8 cellular contexts compared by ENCODE assay signal in genomic region chr17:35568561-35568960, GRCh38. TPM values are rescaled to one million over a fixed set of nuclear protein-coding genes. Genes with fewer than 3 reads are reported as not detected.
DNase-seq lines count a peak whose midpoint lies in the region; ATAC-seq, FAIRE-seq and TF ChIP-seq lines count a peak whose summit lies in the region.

No MANE protein-coding gene starts in this region.

- POLR2A ChIA-PET in HepG2 (lab: Yijun Ruan, JAX), result interaction anchor here (0.7 to 4.4 kb wide), 4 partner anchors 9 to 240 kb away, joined by 3 to 65 read pairs (median 6); partner anchors contain the start of genes AP2B1, PEX12 and TAF15

- TF ChIP-seq RAD21 in HepG2 (CRISPR knock-in tag; IDR thresholded peaks at IDR 0.05), result no peak

- H3K4me1 ChIP-seq in body of pancreas (peaks cover 21% of the 10 kb centered on the region), HepG2 (ENCODE audit: insufficient read depth, low read length) (peaks cover 27% of the 10 kb centered on the region)

- H3K4me2 ChIP-seq in HepG2 (ENCODE audit: low read depth, low read length), result peak overlapping the region; percentile 91

- intact Hi-C loops in body of pancreas (cut with DNase I), result no loop called here
- intact Hi-C loops in HepG2 (cut with micrococcal nuclease; ENCODE audit: unreplicated experiment), result no loop called here

- peaks cover 8 to 19% of the 10 kb centered on the region in 2 donors for H3K36me3 Mint-ChIP-seq in stimulated activated naive B cell treated with anti-CD40 and anti-IgM and Interleukin-4, amounts not matched to agents 10 μg/mL and 1 μg/mL and 100 μg/mL, for 72 hours

- 15 to 21% methylated on average over 15 of the region's 15 CpGs for WGBS in body of pancreas, 2 donors
- 14% methylated on average over 15 of the region's 15 CpGs for WGBS in HepG2 (ENCODE audit: low lambda C conversion rate)

- no TSS peak for BruUV-seq in HepG2 (replicated peaks; lab: Mats Ljungman, UMichigan)

- H3K27ac ChIP-seq in body of pancreas, result peak overlapping the region in 3 of 4 donors; percentile 56 to 82 (median 78)
- H3K27ac ChIP-seq in HepG2 (ENCODE audit: extremely low read length, insufficient read depth, low read length), result peak overlapping the region; percentile 83

- H2AFZ ChIP-seq in HepG2 (ENCODE audit: low read length), result peak overlapping the region; percentile 86

- TF ChIP-seq POLR2A in body of pancreas (IDR thresholded peaks at IDR 0.05) (no peak), HepG2 (IDR thresholded peaks at IDR 0.05; ENCODE audit: insufficient read depth in 1 of 2, low read depth in 2 of 2, low read length in 2 of 2) (no peak)

- no peaks in the 10 kb centered on the region for H3K9me3 Mint-ChIP-seq in stimulated activated naive B cell treated with anti-CD40 and anti-IgM and Interleukin-4, amounts not matched to agents 10 μg/mL and 1 μg/mL and 100 μg/mL, for 72 hours

- no peak for TF ChIP-seq CTCF in body of pancreas (IDR thresholded peaks at IDR 0.05)
- no peak for TF ChIP-seq CTCF in HepG2 (CRISPR knock-in tag; IDR thresholded peaks at IDR 0.05)

- H3K27ac Mint-ChIP-seq in stimulated activated naive B cell treated with anti-CD40 and anti-IgM and Interleukin-4, amounts not matched to agents 10 μg/mL and 1 μg/mL and 100 μg/mL, for 72 hours, result peak overlapping the region; percentile 98

- TF ChIP-seq EP300 in HepG2 (IDR thresholded peaks at IDR 0.05; ENCODE audit: low read depth in 2 of 2, low read length in 2 of 2) (no peak), HepG2 (CRISPR knock-in tag; IDR thresholded peaks at IDR 0.05; ENCODE audit: borderline replicate concordance) (no peak)

- H3K4me1 Mint-ChIP-seq in stimulated activated naive B cell treated with anti-CD40 and anti-IgM and Interleukin-4, amounts not matched to agents 10 μg/mL and 1 μg/mL and 100 μg/mL, for 72 hours, result peaks cover 20 to 40% of the 10 kb centered on the region in 2 donors

- no peaks in the 10 kb centered on the region for H3K36me3 ChIP-seq in body of pancreas (replicated peaks in 1 of 2; ENCODE audit: insufficient read depth in 1 of 2, low read depth in 2 of 2)
- H3K36me3 ChIP-seq in HepG2 (replicated peaks in 1 of 2; ENCODE audit: control insufficient read depth in 1 of 2, insufficient read depth in 2 of 2, low read length in 2 of 2), result no peaks in the 10 kb centered on the region; a peak in 1 of 5 replicates

- no peak for FAIRE-seq in HepG2 (lab: Jason Lieb, UNC)

- CTCF ChIA-PET in HepG2 (lab: Yijun Ruan, JAX; ENCODE audit: low intra/inter-chr PET ratio, low total read pairs), result no interaction called here

- no peaks in the 10 kb centered on the region for H4K20me1 ChIP-seq in HepG2 (ENCODE audit: insufficient read depth, low read length)

- no peaks in the 10 kb centered on the region for H3K27me3 Mint-ChIP-seq in stimulated activated naive B cell treated with anti-CD40 and anti-IgM and Interleukin-4, amounts not matched to agents 10 μg/mL and 1 μg/mL and 100 μg/mL, for 72 hours

- H3K4me3 ChIP-seq in body of pancreas (peak overlapping the region in 1 of 2 donors; percentile 35), HepG2 (replicated peaks in 1 of 3; ENCODE audit: insufficient read depth in 1 of 3, low read depth in 2 of 3, low read length in 3 of 3) (peak overlapping the region; percentile 86 to 95 (median 92))

- DNase-seq in NCI-H524 (lab: John Stamatoyannopoulos, UW) (peak; percentile 18 to 41), NCI-H524 treated with DMSO at 0.1 percent for 48 hours (lab: John Stamatoyannopoulos, UW) (no peak), RKO (ENCODE audit: low spot score) (peak; percentile 88), body of pancreas (peak in 3 of 4 donors; percentile 20 to 25 (median 23)), HepG2 (ENCODE audit: low spot score) (peak; percentile 29), epidermal melanocyte (ENCODE audit: insufficient read length, low spot score) (no peak)
- DNase-seq in stimulated activated naive B cell treated with anti-CD40 and anti-IgM and Interleukin-4, amounts not matched to agents 10 μg/mL and 1 μg/mL and 100 μg/mL, for 72 hours, result no peak

- H3K4me3 Mint-ChIP-seq in stimulated activated naive B cell treated with anti-CD40 and anti-IgM and Interleukin-4, amounts not matched to agents 10 μg/mL and 1 μg/mL and 100 μg/mL, for 72 hours, result peak overlapping the region; percentile 84

- in situ Hi-C loops in HepG2 (cut with HindIII; ENCODE audit: extremely low pct_ligation_motif_present, low pct_unique_long_range_greater_than_20kb), result no loop called here

- no peaks in the 10 kb centered on the region for H3K27me3 ChIP-seq in body of pancreas
- peaks cover 0 to 2% of the 10 kb centered on the region in 2 experiments; a peak in 1 of 5 replicates for H3K27me3 ChIP-seq in HepG2 (ENCODE audit: control insufficient read depth in 1 of 2, insufficient read depth in 2 of 2, low read length in 2 of 2)

- ATAC-seq in body of pancreas (no peak), HepG2 (peak; percentile 73), HG03097 (IDR thresholded peaks at IDR 0.05; ENCODE audit: low FRiP score, unreplicated experiment) (no peak)
- ATAC-seq in stimulated activated naive B cell treated with anti-CD40 and anti-IgM and Interleukin-4, amounts not matched to agents 10 μg/mL and 1 μg/mL and 100 μg/mL, for 72 hours (replicated peaks), result peak; percentile 19 to 29

- H3K9ac ChIP-seq in HepG2 (ENCODE audit: insufficient read depth, low read depth, low read length), result peak overlapping the region; percentile 84

- H3K9me3 ChIP-seq in body of pancreas, result no peaks in the 10 kb centered on the region
- H3K9me3 ChIP-seq in HepG2 (ENCODE audit: low read length), result no peaks in the 10 kb centered on the region

- H3K79me2 ChIP-seq in HepG2 (ENCODE audit: insufficient read depth, low read length), result peaks cover 25% of the 10 kb centered on the region

RNA-seq across cellular contexts. Expression of gene SLFN14, which starts 7.9 kb away (rescaled TPM):
- total RNA-seq in body of pancreas, result not detected
- total RNA-seq in HepG2 (2016; rRNA removed; fragmentation: Illumina TruSeq; extraction: Trizol), result not detected in 2 replicates
- total RNA-seq in HepG2 (2016; cell fraction: cytosol; rRNA removed; fragmentation: Illumina TruSeq; extraction: Trizol; ENCODE audit: low read depth), result not detected in 2 replicates
- not detected in 2 replicates for total RNA-seq in HepG2 (2016; cell fraction: insoluble cytoplasmic fraction; rRNA removed; fragmentation: Illumina TruSeq; extraction: Trizol)
- not detected in 2 replicates for total RNA-seq in HepG2 (2016; cell fraction: membrane; rRNA removed; fragmentation: Illumina TruSeq; extraction: Trizol)
- not detected in 2 replicates for total RNA-seq in HepG2 (2016; cell fraction: nucleus; rRNA removed; fragmentation: Illumina TruSeq; extraction: Trizol)
- polyA plus RNA-seq in HepG2 (2011; rRNA removed), result not detected in 2 replicates
- not detected in 2 replicates for polyA plus RNA-seq in HepG2 (2011; cell fraction: cytosol; rRNA removed)
- not detected in 2 replicates for polyA plus RNA-seq in HepG2 (2011; cell fraction: nucleus; rRNA removed)
- polyA plus RNA-seq in HepG2 (2012), result not detected in 2 replicates
- polyA plus RNA-seq in HepG2 (2016; cell fraction: cytosol; fragmentation: Illumina TruSeq; extraction: Trizol; ENCODE audit: low read depth), result not detected in 2 replicates
- polyA plus RNA-seq in HepG2 (2016; cell fraction: insoluble cytoplasmic fraction; fragmentation: Illumina TruSeq; extraction: Trizol; ENCODE audit: low read depth), result not detected in 2 replicates
- polyA plus RNA-seq in HepG2 (2016; cell fraction: membrane; fragmentation: Illumina TruSeq; extraction: Trizol; ENCODE audit: low read depth), result not detected in 2 replicates
- polyA plus RNA-seq in HepG2 (2016; cell fraction: nucleus; fragmentation: Illumina TruSeq; extraction: Trizol; ENCODE audit: insufficient read depth, low read depth), result not detected in 2 replicates
- not detected in 2 replicates for polyA minus RNA-seq in HepG2 (2011; rRNA and poly(A)+ RNA removed; ENCODE audit: low replicate concordance)
- polyA minus RNA-seq in HepG2 (2011; cell fraction: cytosol; rRNA and poly(A)+ RNA removed), result not detected in 2 replicates
- not detected in 2 replicates for polyA minus RNA-seq in HepG2 (2011; cell fraction: nucleus; rRNA and poly(A)+ RNA removed)

RNA-seq across cellular contexts. Expression of gene PEX12, which starts 9.8 kb away (rescaled TPM):
- total RNA-seq in body of pancreas (1 to 10 TPM; 3.0 to 3.4 TPM), HepG2 (2016; rRNA removed; fragmentation: Illumina TruSeq; extraction: Trizol) (4.3 and 5.1 TPM in 2 replicates)
- 1.0 and 1.1 TPM in 2 replicates for total RNA-seq in HepG2 (2016; cell fraction: cytosol; rRNA removed; fragmentation: Illumina TruSeq; extraction: Trizol; ENCODE audit: low read depth)
- 4.9 and 5.4 TPM in 2 replicates for total RNA-seq in HepG2 (2016; cell fraction: insoluble cytoplasmic fraction; rRNA removed; fragmentation: Illumina TruSeq; extraction: Trizol)
- total RNA-seq in HepG2 (2016; cell fraction: membrane; rRNA removed; fragmentation: Illumina TruSeq; extraction: Trizol), result 3.0 TPM in 2 replicates
- total RNA-seq in HepG2 (2016; cell fraction: nucleus; rRNA removed; fragmentation: Illumina TruSeq; extraction: Trizol), result 4.8 and 5.4 TPM in 2 replicates
- polyA plus RNA-seq in HepG2 (2011; rRNA removed), result 10.5 and 11.9 TPM in 2 replicates
- 8.0 and 10.7 TPM in 2 replicates for polyA plus RNA-seq in HepG2 (2011; cell fraction: cytosol; rRNA removed)
- 2.6 and 4.6 TPM in 2 replicates for polyA plus RNA-seq in HepG2 (2011; cell fraction: nucleus; rRNA removed)
- 6.1 and 7.2 TPM in 2 replicates for polyA plus RNA-seq in HepG2 (2012)
- 0.52 and 0.57 TPM in 2 replicates for polyA plus RNA-seq in HepG2 (2016; cell fraction: cytosol; fragmentation: Illumina TruSeq; extraction: Trizol; ENCODE audit: low read depth)
- 4.6 and 5.5 TPM in 2 replicates for polyA plus RNA-seq in HepG2 (2016; cell fraction: insoluble cytoplasmic fraction; fragmentation: Illumina TruSeq; extraction: Trizol; ENCODE audit: low read depth)
- 1.3 and 1.6 TPM in 2 replicates for polyA plus RNA-seq in HepG2 (2016; cell fraction: membrane; fragmentation: Illumina TruSeq; extraction: Trizol; ENCODE audit: low read depth)
- polyA plus RNA-seq in HepG2 (2016; cell fraction: nucleus; fragmentation: Illumina TruSeq; extraction: Trizol; ENCODE audit: insufficient read depth, low read depth), result 6.0 and 6.5 TPM in 2 replicates
- polyA minus RNA-seq in HepG2 (2011; rRNA and poly(A)+ RNA removed; ENCODE audit: low replicate concordance), result 17.7 and 20.0 TPM in 2 replicates
- polyA minus RNA-seq in HepG2 (2011; cell fraction: cytosol; rRNA and poly(A)+ RNA removed), result 5.1 and 8.0 TPM in 2 replicates
- polyA minus RNA-seq in HepG2 (2011; cell fraction: nucleus; rRNA and poly(A)+ RNA removed), result 5.7 and 6.6 TPM in 2 replicates

RNA-seq across cellular contexts. Expression of gene AP2B1, which starts 18.6 kb away (rescaled TPM):
- total RNA-seq in body of pancreas, result 10 to 100 TPM; 29.3 to 43.6 TPM
- 23.8 and 58.4 TPM in 2 replicates for total RNA-seq in HepG2 (2016; rRNA removed; fragmentation: Illumina TruSeq; extraction: Trizol)
- total RNA-seq in HepG2 (2016; cell fraction: cytosol; rRNA removed; fragmentation: Illumina TruSeq; extraction: Trizol; ENCODE audit: low read depth), result 7.7 and 8.3 TPM in 2 replicates
- total RNA-seq in HepG2 (2016; cell fraction: insoluble cytoplasmic fraction; rRNA removed; fragmentation: Illumina TruSeq; extraction: Trizol), result 21.9 and 55.7 TPM in 2 replicates
- total RNA-seq in HepG2 (2016; cell fraction: membrane; rRNA removed; fragmentation: Illumina TruSeq; extraction: Trizol), result 24.9 and 27.8 TPM in 2 replicates
- total RNA-seq in HepG2 (2016; cell fraction: nucleus; rRNA removed; fragmentation: Illumina TruSeq; extraction: Trizol), result 35.0 and 35.8 TPM in 2 replicates
- polyA plus RNA-seq in HepG2 (2011; rRNA removed), result 67.4 and 71.3 TPM in 2 replicates
- polyA plus RNA-seq in HepG2 (2011; cell fraction: cytosol; rRNA removed), result 55.0 and 79.8 TPM in 2 replicates
- 30.8 and 37.5 TPM in 2 replicates for polyA plus RNA-seq in HepG2 (2011; cell fraction: nucleus; rRNA removed)
- 71.1 and 87.3 TPM in 2 replicates for polyA plus RNA-seq in HepG2 (2012)
- polyA plus RNA-seq in HepG2 (2016; cell fraction: cytosol; fragmentation: Illumina TruSeq; extraction: Trizol; ENCODE audit: low read depth), result 9.1 and 11.2 TPM in 2 replicates
- polyA plus RNA-seq in HepG2 (2016; cell fraction: insoluble cytoplasmic fraction; fragmentation: Illumina TruSeq; extraction: Trizol; ENCODE audit: low read depth), result 61.8 and 69.1 TPM in 2 replicates
- 20.2 and 25.9 TPM in 2 replicates for polyA plus RNA-seq in HepG2 (2016; cell fraction: membrane; fragmentation: Illumina TruSeq; extraction: Trizol; ENCODE audit: low read depth)
- 31.8 and 34.7 TPM in 2 replicates for polyA plus RNA-seq in HepG2 (2016; cell fraction: nucleus; fragmentation: Illumina TruSeq; extraction: Trizol; ENCODE audit: insufficient read depth, low read depth)
- 118 and 224 TPM in 2 replicates for polyA minus RNA-seq in HepG2 (2011; rRNA and poly(A)+ RNA removed; ENCODE audit: low replicate concordance)
- polyA minus RNA-seq in HepG2 (2011; cell fraction: cytosol; rRNA and poly(A)+ RNA removed), result 78.8 and 101 TPM in 2 replicates
- polyA minus RNA-seq in HepG2 (2011; cell fraction: nucleus; rRNA and poly(A)+ RNA removed), result 59.2 and 75.5 TPM in 2 replicates

RNA-seq across cellular contexts. Expression of gene SLFN12L, which starts 31.1 kb away (rescaled TPM):
- total RNA-seq in body of pancreas (1 to 10 TPM in 1 of 2 donors, under 1 TPM in 1; 0.78 to 1.6 TPM), HepG2 (2016; rRNA removed; fragmentation: Illumina TruSeq; extraction: Trizol) (not detected in 2 replicates)
- not detected in 2 replicates for total RNA-seq in HepG2 (2016; cell fraction: cytosol; rRNA removed; fragmentation: Illumina TruSeq; extraction: Trizol; ENCODE audit: low read depth)
- total RNA-seq in HepG2 (2016; cell fraction: insoluble cytoplasmic fraction; rRNA removed; fragmentation: Illumina TruSeq; extraction: Trizol), result not detected in 2 replicates
- total RNA-seq in HepG2 (2016; cell fraction: membrane; rRNA removed; fragmentation: Illumina TruSeq; extraction: Trizol), result not detected in 2 replicates
- total RNA-seq in HepG2 (2016; cell fraction: nucleus; rRNA removed; fragmentation: Illumina TruSeq; extraction: Trizol), result not detected in 2 replicates
- polyA plus RNA-seq in HepG2 (2011; rRNA removed), result not detected in 2 replicates
- not detected in 2 replicates for polyA plus RNA-seq in HepG2 (2011; cell fraction: cytosol; rRNA removed)
- not detected in 2 replicates for polyA plus RNA-seq in HepG2 (2011; cell fraction: nucleus; rRNA removed)
- not detected in 2 replicates for polyA plus RNA-seq in HepG2 (2012)
- not detected in 2 replicates for polyA plus RNA-seq in HepG2 (2016; cell fraction: cytosol; fragmentation: Illumina TruSeq; extraction: Trizol; ENCODE audit: low read depth)
- not detected in 2 replicates for polyA plus RNA-seq in HepG2 (2016; cell fraction: insoluble cytoplasmic fraction; fragmentation: Illumina TruSeq; extraction: Trizol; ENCODE audit: low read depth)
- polyA plus RNA-seq in HepG2 (2016; cell fraction: membrane; fragmentation: Illumina TruSeq; extraction: Trizol; ENCODE audit: low read depth), result not detected in 2 replicates
- polyA plus RNA-seq in HepG2 (2016; cell fraction: nucleus; fragmentation: Illumina TruSeq; extraction: Trizol; ENCODE audit: insufficient read depth, low read depth), result not detected in 2 replicates
- 0.07 TPM in 1 of 2 replicates, not detected in the other for polyA minus RNA-seq in HepG2 (2011; rRNA and poly(A)+ RNA removed; ENCODE audit: low replicate concordance)
- polyA minus RNA-seq in HepG2 (2011; cell fraction: cytosol; rRNA and poly(A)+ RNA removed), result not detected in 2 replicates
- not detected in 2 replicates for polyA minus RNA-seq in HepG2 (2011; cell fraction: nucleus; rRNA and poly(A)+ RNA removed)

Comparison
In these comparisons a context has a peak if more than half of its experiments do, and no peak if none do; other contexts are left out.
1. DNase-seq: peak in NCI-H524 (2 of 2), RKO (single experiment), body of pancreas (3 of 4) and HepG2 (single experiment); none in NCI-H524 treated with DMSO at 0.1 percent for 48 hours (single experiment), stimulated activated naive B cell treated with anti-CD40 and anti-IgM and Interleukin-4, amounts not matched to agents 10 μg/mL and 1 μg/mL and 100 μg/mL, for 72 hours (single experiment) and epidermal melanocyte (single experiment).
2. ATAC-seq: peak in HepG2 (single experiment) and stimulated activated naive B cell treated with anti-CD40 and anti-IgM and Interleukin-4, amounts not matched to agents 10 μg/mL and 1 μg/mL and 100 μg/mL, for 72 hours (2 of 2); none in body of pancreas (single experiment) and HG03097 (single experiment).